24 cellular contexts compared by ENCODE assay signal in genomic region chr22:20656516-20656901, GRCh38.
DNase-seq lines count a peak whose midpoint lies in the region; ATAC-seq, FAIRE-seq and TF ChIP-seq lines count a peak whose summit lies in the region.
"Had no signal": no experiment of that assay in that cellular context is flagged by ENCODE, and none has a peak within 500 bp of the region (broad histone marks: within the 10 kb centered on the region; RNA-seq: fewer than 3 reads in every experiment).

No MANE protein-coding gene starts in this region.

- H3K27me3 ChIP-seq in HCT116 (ENCODE audit: insufficient read depth, low read length) = peaks cover 25% of the 10 kb centered on the region; the same call in 1 of the 2 replicates
- peaks cover 0 to 2% (median 2%) of the 10 kb centered on the region in 3 experiments for H3K27me3 ChIP-seq in neuronal stem cell (ENCODE audit: control insufficient read depth in 3 of 3, insufficient read depth in 3 of 3, low read depth in 1 of 3, low read length in 3 of 3)
- H3K27me3 ChIP-seq: BLaER1 had no signal

- no peak for TF ChIP-seq CTCF in HCT116 (IDR thresholded peaks at IDR 0.05 in 2 of 3, conservative IDR thresholded peaks at IDR 0.05 in 1 of 3; ENCODE audit: borderline replicate concordance in 1 of 3, insufficient read depth in 1 of 3, low read depth in 2 of 3, low read length in 2 of 3)

- no peak overlapping the region for H3K9ac ChIP-seq in HCT116 (ENCODE audit: low read length)
- peak overlapping the region; percentile 30 for H3K9ac ChIP-seq in neuronal stem cell (ENCODE audit: low read depth, low read length, poor library complexity)
- H3K9ac ChIP-seq: BLaER1, KMS-11 had no signal

- no peak overlapping the region for H2AK5ac ChIP-seq in neuronal stem cell (ENCODE audit: low read depth, low read length)

- no peaks in the 10 kb centered on the region for H3K4me1 ChIP-seq in HCT116 (ENCODE audit: control insufficient read depth in 1 of 2, insufficient read depth in 2 of 2, low read length in 2 of 2)
- no peaks in the 10 kb centered on the region for H3K4me1 ChIP-seq in neuronal stem cell (ENCODE audit: control insufficient read depth in 2 of 2, insufficient read depth in 1 of 2, low read depth in 1 of 2, low read length in 2 of 2)
- H3K4me1 ChIP-seq: BLaER1, SJSA1 had no signal

- no peak for TF ChIP-seq RAD21 in HCT116 (IDR thresholded peaks at IDR 0.05; ENCODE audit: low read depth)

- peak overlapping the region; percentile 48 for H4K8ac ChIP-seq in neuronal stem cell (ENCODE audit: low read depth, low read length)

- no peak overlapping the region for H2BK5ac ChIP-seq in neuronal stem cell (ENCODE audit: low read length)

- RAD21 ChIA-PET in HCT116 (lab: Charles Lee; ENCODE audit: low non-redundant PET in 1 of 2, low total read pairs in 2 of 2, uncharacterized antibody in 2 of 2, unreplicated experiment in 2 of 2) = no interaction called here

- H2BK120ac ChIP-seq in neuronal stem cell (ENCODE audit: low read depth, low read length) = no peak overlapping the region

- H4K91ac ChIP-seq in neuronal stem cell (ENCODE audit: low read depth, low read length, poor library complexity) = no peak overlapping the region

- H3K4me3 ChIP-seq in HCT116 (replicated peaks in 1 of 2; ENCODE audit: low read depth in 1 of 2, low read length in 2 of 2) (no peak overlapping the region), neuronal stem cell (ENCODE audit: low read length in 2 of 2) (no peak overlapping the region)
- H3K4me3 ChIP-seq: BLaER1, SJSA1 had no signal

- H3K4ac ChIP-seq in neuronal stem cell (ENCODE audit: low read length) = no peak overlapping the region

- H3K23ac ChIP-seq in neuronal stem cell (ENCODE audit: low read depth, low read length, poor library complexity) = peak overlapping the region; percentile 99

- DNase-seq in D341Med (ENCODE audit: low spot score) (peak; percentile 22), HCT116 (ENCODE audit: low read depth, low spot score) (no peak), neuronal stem cell (ENCODE audit: low spot score) (no peak), urothelium cell line (ENCODE audit: low spot score) (no peak), DMS53 treated with DMSO at 0.1 percent for 48 hours (lab: John Stamatoyannopoulos, UW; ENCODE audit: unreplicated experiment) (no peak), NCI-H1092 treated with DMSO at 0.1 percent for 48 hours (lab: John Stamatoyannopoulos, UW) (no peak)
- no peak for DNase-seq in stimulated activated naive CD4-positive, alpha-beta T cell (lab: John Stamatoyannopoulos, UW)
- DNase-seq: CD4-positive, alpha-beta T cell; COR-L47; DMS153; GF-D8; H7; NCI-H1105; NCI-H146; NCI-H2029; NCI-H2227 treated with DMSO at 0.1 percent for 48 hours; NCI-H510A treated with DMSO at 0.1 percent for 48 hours; NCI-H774; NK-92 treated with Interleukin-12 subunit alpha and Interleukin-12 subunit beta, amount 100 ng/mL, for 24 hours had no signal

- peak overlapping the region; percentile 84 for H3K18ac ChIP-seq in neuronal stem cell (ENCODE audit: low read length)

- H3K4me2 ChIP-seq in HCT116 (ENCODE audit: low read length) = no peak overlapping the region
- H3K4me2 ChIP-seq in neuronal stem cell (ENCODE audit: insufficient read depth, low read length, poor library complexity, severe bottlenecking) = no peak overlapping the region
- H3K4me2 ChIP-seq: BLaER1, KMS-11 had no signal

- no peak overlapping the region for H2BK12ac ChIP-seq in neuronal stem cell (ENCODE audit: low read length)

- no peak overlapping the region for H2AFZ ChIP-seq in HCT116 (ENCODE audit: low read depth, low read length, poor library complexity, severe bottlenecking)
- H2AFZ ChIP-seq in neuronal stem cell (ENCODE audit: low read length) = peak overlapping the region; percentile 47

- no peaks in the 10 kb centered on the region for H4K20me1 ChIP-seq in HCT116 (ENCODE audit: insufficient read depth)
- H4K20me1 ChIP-seq: BLaER1 had no signal

- CTCF ChIA-PET in HCT116 (lab: Charles Lee) = no interaction called here

- 0 out of 2 replicates have a peak, but pooled peaks have one; percentile 14 for ATAC-seq in HCT116

- intact Hi-C loops in HCT116 (cut with micrococcal nuclease) = no loop called here

- TF ChIP-seq POLR2A in HCT116 (IDR thresholded peaks at IDR 0.05; ENCODE audit: borderline replicate concordance, extremely low read depth, insufficient read depth, insufficient read length) = no peak

- POLR2A ChIA-PET in HCT116 (lab: Charles Lee) = no interaction called here

- H3K79me2 ChIP-seq in HCT116 (ENCODE audit: insufficient read depth, low read length) = no peaks in the 10 kb centered on the region

- no peak overlapping the region for H3K27ac ChIP-seq in HCT116 (ENCODE audit: low read depth, low read length)
- no peak overlapping the region for H3K27ac ChIP-seq in neuronal stem cell (replicated peaks; ENCODE audit: low read length)
- H3K27ac ChIP-seq: BLaER1, HL-60, KMS-11, RWPE1, SJSA1 had no signal

- no peak overlapping the region for H3K14ac ChIP-seq in neuronal stem cell (ENCODE audit: low read length)

- no CpG with 5 or more reads among the region's 12 CpGs for WGBS in neuronal stem cell (ENCODE audit: extremely low coverage in 2 of 2, insufficient read length in 2 of 2, insufficient replicate concordance in 1 of 2), 2 donors

- H2BK15ac ChIP-seq in neuronal stem cell (ENCODE audit: low read length) = no peak overlapping the region

- peak; percentile 72 for FAIRE-seq in urothelium cell line (lab: Jason Lieb, UNC)

- H3K9me3 ChIP-seq in HCT116 (ENCODE audit: control insufficient read depth in 1 of 2, insufficient read depth in 1 of 2, low read depth in 1 of 2, low read length in 2 of 2) = no peaks in the 10 kb centered on the region
- H3K9me3 ChIP-seq in neuronal stem cell (replicated peaks in 1 of 2; ENCODE audit: control insufficient read depth in 2 of 2, insufficient read depth in 1 of 2, low read depth in 1 of 2, low read length in 2 of 2) = peaks cover 0 to 5% of the 10 kb centered on the region in 2 donors
- H3K9me3 ChIP-seq: BLaER1, SJSA1 had no signal

- H3K36me3 ChIP-seq in HCT116 (ENCODE audit: control insufficient read depth in 1 of 2, insufficient read depth in 2 of 2, low read length in 2 of 2) (no peaks in the 10 kb centered on the region), neuronal stem cell (replicated peaks in 1 of 2; ENCODE audit: control insufficient read depth in 2 of 2, insufficient read depth in 2 of 2, low read length in 2 of 2) (no peaks in the 10 kb centered on the region)
- H3K36me3 ChIP-seq: BLaER1, SJSA1 had no signal

- H3K9me2 ChIP-seq in HCT116 (ENCODE audit: insufficient read depth) = no peaks in the 10 kb centered on the region

- BruUV-seq in HCT116 (replicated peaks; lab: Mats Ljungman, UMichigan) = no TSS peak

- H3K79me1 ChIP-seq in neuronal stem cell (ENCODE audit: low read depth, low read length) = no peaks in the 10 kb centered on the region

TF ChIP-seq in HCT116, 20 proteins besides CTCF, POLR2A, EP300 and RAD21:
- TF ChIP-seq TCF7L2 (IDR thresholded peaks at IDR 0.05; ENCODE audit: borderline replicate concordance, extremely low read depth, insufficient read depth, insufficient read length) (no peak), EZH2 (IDR thresholded peaks at IDR 0.05) (no peak), CEBPB (IDR thresholded peaks at IDR 0.05; ENCODE audit: low read depth) (no peak), REST (IDR thresholded peaks at IDR 0.05; ENCODE audit: low read depth) (no peak), FOSL1 (IDR thresholded peaks at IDR 0.05; ENCODE audit: low read depth) (no peak), ZFX (IDR thresholded peaks at IDR 0.05) (no peak), JUND (IDR thresholded peaks at IDR 0.05) (no peak), POLR2AphosphoS5 (IDR thresholded peaks at IDR 0.05; ENCODE audit: low read depth, low read length) (no peak)
